In genomic region chr7:141593134-141593533, GRCh38 we compare ENCODE assay signal across 11 cellular contexts. TPM values are rescaled to one million over a fixed set of nuclear protein-coding genes. Genes with fewer than 3 reads are reported as not detected.
A peak's percentile ranks its signal among the peaks of the same experiment; 100 is the strongest.
DNase-seq lines count a peak whose midpoint lies in the region; ATAC-seq and TF ChIP-seq lines count a peak whose summit lies in the region.
"Had no signal": no experiment of that assay in that cellular context is flagged by ENCODE, and none has a peak within 500 bp of the region (broad histone marks: within the 10 kb centered on the region; RNA-seq: fewer than 3 reads in every experiment).

No MANE protein-coding gene starts in this region.

- no peak overlapping the region for H3K27ac ChIP-seq in esophagus squamous epithelium
- H3K27ac ChIP-seq: cardiac muscle cell, ovary had no signal

- no peaks in the 10 kb centered on the region for H3K27me3 ChIP-seq in MG63
- H3K27me3 ChIP-seq in esophagus squamous epithelium = no peaks in the 10 kb centered on the region
- H3K27me3 ChIP-seq: cardiac muscle cell, ovary had no signal

- TF ChIP-seq CTCF in esophagus squamous epithelium (IDR thresholded peaks at IDR 0.05) = no peak

- H3K36me3 ChIP-seq in MG63 (peaks cover 5% of the 10 kb centered on the region; the same call in 1 of the 2 replicates), esophagus squamous epithelium (peaks cover 0 to 48% (median 3%) of the 10 kb centered on the region in 3 donors)
- H3K36me3 ChIP-seq: ovary had no signal

- DNase-seq in MG63 (peak; percentile 7), cerebellum (ENCODE audit: low spot score) (peak; percentile 3), skeletal muscle cell (ENCODE audit: low read depth) (peak; percentile 70), esophagus squamous epithelium (lab: John Stamatoyannopoulos, UW) (no peak), LoVo (ENCODE audit: low spot score) (no peak)
- DNase-seq: OCI-M1, ovary had no signal

- no peaks in the 10 kb centered on the region for H3K9me3 ChIP-seq in MG63
- no peaks in the 10 kb centered on the region for H3K9me3 ChIP-seq in esophagus squamous epithelium
- H3K9me3 ChIP-seq: ovary had no signal

- no peak overlapping the region for H3K4me3 ChIP-seq in MG63
- H3K4me3 ChIP-seq in skeletal muscle cell (ENCODE audit: low read depth, low read length) = no peak overlapping the region
- H3K4me3 ChIP-seq in esophagus squamous epithelium = no peak overlapping the region
- H3K4me3 ChIP-seq: cardiac muscle cell, ovary had no signal

- no peak for TF ChIP-seq POLR2A in esophagus squamous epithelium (IDR thresholded peaks at IDR 0.05)

- intact Hi-C loops in esophagus squamous epithelium (cut with DNase I) = no loop called here

- ATAC-seq in GM18867 (IDR thresholded peaks at IDR 0.05; ENCODE audit: unreplicated experiment) (peak; percentile 47), GM18502 (IDR thresholded peaks at IDR 0.05; ENCODE audit: poor library complexity, unreplicated experiment) (no peak)
- ATAC-seq: activated CD4-positive, CD25-positive, alpha-beta regulatory T cell treated with anti-CD3 and anti-CD28 coated beads, Interleukin-2, amount 50 U/mL, for 24 hours had no signal

- 38 to 54% methylated on average over 2 of the region's 2 CpGs for WGBS in esophagus squamous epithelium, 2 donors

- H3K4me1 ChIP-seq in esophagus squamous epithelium = no peaks in the 10 kb centered on the region

RNA-seq across cellular contexts. Expression of gene AGK, which starts 41.9 kb away (rescaled TPM):
- total RNA-seq in MG63 (2014; rRNA removed; shearing (Covaris generic); ENCODE audit: low replicate concordance) = 18.0 and 23.3 TPM in 2 replicates
- 51.6 TPM for total RNA-seq in cerebellum
- total RNA-seq in esophagus squamous epithelium = 10 to 100 TPM; 11.2 to 22.5 (median 17.7) TPM

Comparison
In these comparisons a context has a peak if more than half of its experiments do, and no peak if none do; other contexts are left out.
1. DNase-seq: peak in MG63 (single experiment), cerebellum (single experiment) and skeletal muscle cell (single experiment); none in esophagus squamous epithelium (single experiment) and LoVo (single experiment).